1 cellular context compared by ENCODE assay signal in the genomic region with DNA sequence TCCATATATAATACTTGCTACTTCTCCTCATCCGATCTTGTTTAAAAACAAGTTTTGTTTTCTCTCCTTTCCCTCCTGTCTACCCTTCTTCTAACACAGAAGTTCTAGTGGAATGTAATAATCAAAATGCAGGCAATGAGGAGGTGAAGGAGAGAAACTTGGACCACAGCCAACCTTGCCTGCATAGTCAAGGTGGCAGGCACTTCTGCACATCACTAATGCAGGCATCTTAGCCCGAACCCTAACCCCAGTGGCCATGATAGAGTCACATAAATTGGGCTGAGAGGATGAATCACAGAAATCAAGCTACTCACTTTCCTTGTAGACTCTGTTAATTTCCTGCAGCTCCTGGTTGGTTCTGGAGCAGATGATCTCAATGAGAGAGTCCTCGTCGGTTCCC.
TF ChIP-seq lines count a peak whose summit lies in the region.

No MANE protein-coding gene starts in this region.

TF ChIP-seq in IMR-90, 13 proteins besides CTCF, POLR2A, EP300 and RAD21:
- no peak for TF ChIP-seq MAZ (IDR thresholded peaks at IDR 0.05; ENCODE audit: borderline replicate concordance, low read depth, low read length)
- no peak for TF ChIP-seq BHLHE40 (IDR thresholded peaks at IDR 0.05; ENCODE audit: low read depth, low read length)
- no peak for TF ChIP-seq FOS (IDR thresholded peaks at IDR 0.05; ENCODE audit: low read depth, low read length)
- TF ChIP-seq, protein P1, sequence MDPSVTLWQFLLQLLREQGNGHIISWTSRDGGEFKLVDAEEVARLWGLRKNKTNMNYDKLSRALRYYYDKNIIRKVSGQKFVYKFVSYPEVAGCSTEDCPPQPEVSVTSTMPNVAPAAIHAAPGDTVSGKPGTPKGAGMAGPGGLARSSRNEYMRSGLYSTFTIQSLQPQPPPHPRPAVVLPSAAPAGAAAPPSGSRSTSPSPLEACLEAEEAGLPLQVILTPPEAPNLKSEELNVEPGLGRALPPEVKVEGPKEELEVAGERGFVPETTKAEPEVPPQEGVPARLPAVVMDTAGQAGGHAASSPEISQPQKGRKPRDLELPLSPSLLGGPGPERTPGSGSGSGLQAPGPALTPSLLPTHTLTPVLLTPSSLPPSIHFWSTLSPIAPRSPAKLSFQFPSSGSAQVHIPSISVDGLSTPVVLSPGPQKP (IDR thresholded peaks at IDR 0.05; ENCODE audit: borderline replicate concordance, low read depth, low read length), result no peak
